In genomic region chr1:172929006-172929405, GRCh38 we compare ENCODE assay signal across 26 cellular contexts.
DNase-seq lines count a peak whose midpoint lies in the region; ATAC-seq and TF ChIP-seq lines count a peak whose summit lies in the region.
"Had no signal": no experiment of that assay in that cellular context is flagged by ENCODE, and none has a peak within 500 bp of the region (broad histone marks: within the 10 kb centered on the region; RNA-seq: fewer than 3 reads in every experiment).

No MANE protein-coding gene starts in this region.

- DNase-seq in GM23248 (peak; percentile 60), amniotic epithelial cell (ENCODE audit: low read depth) (peak; percentile 55), fibroblast of mammary gland (ENCODE audit: low read depth) (peak; percentile 79), omental fat pad (ENCODE audit: low spot score) (no peak), NCI-H226 (no peak), NCI-H524 (lab: John Stamatoyannopoulos, UW) (no peak), NCI-H82 treated with DMSO at 0.1 percent for 48 hours (lab: John Stamatoyannopoulos, UW; ENCODE audit: unreplicated experiment) (no peak), gastrocnemius medialis (no peak)
- DNase-seq: activated CD4-positive, alpha-beta T cell treated with anti-CD3 and anti-CD28 coated beads for 4 hours; activated naive CD4-positive, alpha-beta T cell treated with anti-CD3 and anti-CD28 coated beads for 36 hours; activated T-cell treated with anti-CD3 and anti-CD28 coated beads, Interleukin-2, amount 50 U/mL, for 48 hours; CD4-positive, CD25-positive, alpha-beta regulatory T cell; effector CD4-positive, alpha-beta T cell; GF-D8; H9; head of caudate nucleus; Karpas-422; NCI-H1694; SHP77; stimulated activated CD4-positive, alpha-beta T cell treated with anti-CD3 and anti-CD28 coated beads, Interleukin-2, amount 100 ng/mL, for 24 hours; T-cell; uterus had no signal

- no peak overlapping the region for H3K9ac ChIP-seq in GM23248

- H3K4me1 ChIP-seq in GM23248 (ENCODE audit: insufficient read depth), result peaks cover 38% of the 10 kb centered on the region
- no peaks in the 10 kb centered on the region for H3K4me1 ChIP-seq in gastrocnemius medialis
- H3K4me1 ChIP-seq: uterus had no signal

- no peak overlapping the region for H2AFZ ChIP-seq in GM23248

- H3K27me3 ChIP-seq in GM23248 (replicated peaks; ENCODE audit: insufficient read depth) (no peaks in the 10 kb centered on the region), gastrocnemius medialis (no peaks in the 10 kb centered on the region)
- H3K27me3 ChIP-seq: esophagus muscularis mucosa, uterus had no signal

- intact Hi-C loops in gastrocnemius medialis (cut with DNase I; ENCODE audit: low total_unique reads), result no loop called here

- H3K4me2 ChIP-seq in GM23248 (ENCODE audit: unreplicated experiment), result peak overlapping the region; percentile 64

- H3F3A ChIP-seq in GM23248 (ENCODE audit: insufficient read depth), result peaks cover 37% of the 10 kb centered on the region

- H3K27ac ChIP-seq in GM23248 (peak overlapping the region; percentile 48), gastrocnemius medialis (no peak overlapping the region)
- H3K27ac ChIP-seq: esophagus muscularis mucosa, skin epidermis, uterus had no signal

- H3K36me3 ChIP-seq in GM23248 (ENCODE audit: low read depth), result no peaks in the 10 kb centered on the region
- H3K36me3 ChIP-seq in gastrocnemius medialis, result no peaks in the 10 kb centered on the region
- H3K36me3 ChIP-seq: esophagus muscularis mucosa, uterus had no signal

- no peaks in the 10 kb centered on the region for H4K20me1 ChIP-seq in GM23248 (ENCODE audit: insufficient read depth)

- TF ChIP-seq CTCF in fibroblast of mammary gland (conservative IDR thresholded peaks at IDR 0.05; ENCODE audit: control insufficient read depth, insufficient read depth, low read depth, low read length) (no peak), omental fat pad (IDR thresholded peaks at IDR 0.05) (no peak), gastrocnemius medialis (IDR thresholded peaks at IDR 0.05 in 4 of 5, conservative IDR thresholded peaks at IDR 0.05 in 1 of 5) (no peak)

- 50 to 51% methylated on average over 2 of the region's 2 CpGs for WGBS in GM23248 (ENCODE audit: low coverage in 1 of 2, low lambda C conversion rate in 2 of 2, missing lambda C conversion rate in 2 of 2), 2 experiments

- H3K4me3 ChIP-seq in GM23248, result no peak overlapping the region
- H3K4me3 ChIP-seq in fibroblast of mammary gland (ENCODE audit: control insufficient read depth, low read depth, low read length), result no peak overlapping the region
- H3K4me3 ChIP-seq in gastrocnemius medialis, result no peak overlapping the region
- H3K4me3 ChIP-seq: esophagus muscularis mucosa, skin epidermis, uterus had no signal

- TF ChIP-seq POLR2A in gastrocnemius medialis (IDR thresholded peaks at IDR 0.05), result no peak

- no peaks in the 10 kb centered on the region for H3K79me2 ChIP-seq in GM23248 (ENCODE audit: insufficient read depth)

- H3K9me2 ChIP-seq in GM23248 (ENCODE audit: insufficient read depth), result no peaks in the 10 kb centered on the region

- H3K9me3 ChIP-seq in GM23248 (ENCODE audit: low read depth) (no peaks in the 10 kb centered on the region), gastrocnemius medialis (no peaks in the 10 kb centered on the region)
- H3K9me3 ChIP-seq: esophagus muscularis mucosa, uterus had no signal

- in situ Hi-C loops in GM23248 (cut with MboI), result no loop called here
- in situ Hi-C loops in gastrocnemius medialis (cut with MboI; ENCODE audit: low sequenced_read_pairs in 4 of 4), result no loop called here

- peak; percentile 14 for ATAC-seq in omental fat pad (ENCODE audit: low FRiP score)
- no peak for ATAC-seq in gastrocnemius medialis
- ATAC-seq: left lobe of liver; stimulated activated effector memory CD8-positive, alpha-beta T cell treated with anti-CD3 and anti-CD28 coated beads, Interleukin-12 subunit alpha, Interleukin-12 subunit beta, amount 100 ng/mL, for 72 hours; T-cell had no signal

Comparison
In these comparisons a context has a peak if more than half of its experiments do, and no peak if none do; other contexts are left out.
1. DNase-seq: peak in GM23248 (single experiment), amniotic epithelial cell (single experiment) and fibroblast of mammary gland (single experiment); none in omental fat pad (single experiment), NCI-H226 (single experiment), NCI-H524 (0 of 2), NCI-H82 treated with DMSO at 0.1 percent for 48 hours (single experiment) and gastrocnemius medialis (0 of 2).